In the genomic region with DNA sequence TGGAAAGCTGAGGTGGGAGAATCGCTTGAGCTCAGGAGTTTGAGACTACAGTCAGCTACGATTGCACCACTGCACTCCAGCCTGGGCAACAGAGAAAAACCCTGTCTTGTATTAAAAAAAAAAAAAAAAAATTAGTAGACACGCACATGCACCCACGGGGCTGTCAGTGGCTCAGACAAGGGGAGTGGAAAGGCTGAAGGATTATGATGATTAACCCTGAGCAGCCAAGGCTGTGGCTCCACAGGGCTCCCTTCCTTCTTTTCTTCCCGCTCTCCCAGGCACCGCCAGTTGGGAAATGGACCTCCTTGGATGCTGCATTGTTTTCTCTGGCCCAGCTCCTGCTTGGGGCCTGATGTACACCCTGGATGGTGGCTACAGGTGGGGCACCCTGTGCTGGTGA, we compare ENCODE assay signal across 27 cellular contexts. TPM values are rescaled to one million over a fixed set of nuclear protein-coding genes. Genes with fewer than 3 reads are reported as not detected.
DNase-seq lines count a peak whose midpoint lies in the region; ATAC-seq, FAIRE-seq and TF ChIP-seq lines count a peak whose summit lies in the region.
"Had no signal": no experiment of that assay in that cellular context is flagged by ENCODE, and none has a peak within 500 bp of the region (broad histone marks: within the 10 kb centered on the region; RNA-seq: fewer than 3 reads in every experiment).

No MANE protein-coding gene starts in this region.

- TF ChIP-seq CTCF in dorsolateral prefrontal cortex (IDR thresholded peaks at IDR 0.05 in 54 of 56, conservative IDR thresholded peaks at IDR 0.05 in 2 of 56; ENCODE audit: low read depth in 1 of 56, partially characterized antibody in 56 of 56): no peak
- TF ChIP-seq CTCF in right atrium auricular region (IDR thresholded peaks at IDR 0.05): no peak
- no peak for TF ChIP-seq CTCF in kidney (IDR thresholded peaks at IDR 0.05; ENCODE audit: borderline replicate concordance, extremely low read depth, insufficient read depth)

- no peaks in the 10 kb centered on the region for H3K36me3 ChIP-seq in right atrium auricular region
- H3K36me3 ChIP-seq in kidney (ENCODE audit: control insufficient read depth in 1 of 2, insufficient read depth in 2 of 2, low read length in 2 of 2): no peaks in the 10 kb centered on the region
- H3K36me3 ChIP-seq: BE2C had no signal

- H3K4me3 ChIP-seq in dorsolateral prefrontal cortex (no peak overlapping the region), right atrium auricular region (no peak overlapping the region), kidney (ENCODE audit: low read length in 2 of 2) (no peak overlapping the region)
- H3K4me3 ChIP-seq: GM23248 had no signal

- H3K9ac ChIP-seq in kidney (ENCODE audit: low read length in 2 of 2): no peak overlapping the region
- H3K9ac ChIP-seq: GM23248 had no signal

- H3K27me3 ChIP-seq in dorsolateral prefrontal cortex: peaks cover 0 to 34% (median 3%) of the 10 kb centered on the region in 45 donors
- no peaks in the 10 kb centered on the region for H3K27me3 ChIP-seq in right atrium auricular region
- H3K27me3 ChIP-seq: BE2C had no signal

- FAIRE-seq in kidney (lab: Jason Lieb, UNC): no peak

- H3K4me1 ChIP-seq in right atrium auricular region (no peaks in the 10 kb centered on the region), kidney (ENCODE audit: control insufficient read depth in 1 of 2, insufficient read depth in 1 of 2, low read depth in 1 of 2, low read length in 2 of 2) (no peaks in the 10 kb centered on the region)
- H3K4me1 ChIP-seq: BE2C had no signal

- H3K27ac ChIP-seq in dorsolateral prefrontal cortex: peak overlapping the region; percentile 65 to 98 (median 95)
- no peak overlapping the region for H3K27ac ChIP-seq in right atrium auricular region
- peak overlapping the region; percentile 98 for H3K27ac ChIP-seq in temporal lobe (ENCODE audit: low read depth, low read length)
- H3K27ac ChIP-seq in kidney (ENCODE audit: low read depth in 2 of 2, low read length in 2 of 2): no peak overlapping the region
- H3K27ac ChIP-seq: GM23248 had no signal

- intact Hi-C loops in Right ventricle myocardium superior (cut with DNase I) (no loop called here), cardiac septum (cut with DNase I) (no loop called here), dorsolateral prefrontal cortex (cut with DNase I) (loop anchor here in 1 of 2 donors (5.0 kb wide), 1 partner anchor 47 kb away; a partner anchor contains a TSS), kidney (cut with DNase I) (no loop called here)

- DNase-seq in Right ventricle myocardium superior (no peak), cardiac septum (ENCODE audit: low spot score) (no peak), dorsolateral prefrontal cortex (no peak), right atrium auricular region (ENCODE audit: low spot score) (peak; percentile 47), kidney (no peak)
- DNase-seq in activated CD4-positive, CD25-positive, alpha-beta regulatory T cell (lab: John Stamatoyannopoulos, UW): no peak
- DNase-seq: 8988T; ACHN; BE2C; CD8-positive, alpha-beta memory T cell; DMS79 treated with DMSO at 0.1 percent for 48 hours; H9; IMR-90; KG1; MM.1S; NCI-H2029; NCI-H446 treated with DMSO at 0.1 percent for 48 hours; NCI-H526; NCI-H82; NK-92 treated with Interleukin-12 subunit alpha and Interleukin-12 subunit beta, amount 100 ng/mL, for 24 hours; PC-3; SHP77 had no signal

- ATAC-seq in Right ventricle myocardium superior (ENCODE audit: poor library complexity) (peak; percentile 51), HG02973 (IDR thresholded peaks at IDR 0.05; ENCODE audit: unreplicated experiment) (no peak)
- ATAC-seq: PC-3 had no signal

- H3K9me3 ChIP-seq in right atrium auricular region: no peaks in the 10 kb centered on the region
- no peaks in the 10 kb centered on the region for H3K9me3 ChIP-seq in kidney (ENCODE audit: control insufficient read depth in 1 of 2, low read length in 2 of 2)
- H3K9me3 ChIP-seq: BE2C had no signal

RNA-seq across cellular contexts. Expression of a gene that starts 49.0 kb away (rescaled TPM):
- total RNA-seq in Right ventricle myocardium superior: 0.22 TPM
- total RNA-seq in cardiac septum: not detected
- 10 to 100 TPM in 3 of 120 experiments, 1 to 10 TPM in 117; 1.1 to 11.5 (median 4.0) TPM for total RNA-seq in dorsolateral prefrontal cortex
- total RNA-seq in right atrium auricular region: not detected
- 0.98 TPM for total RNA-seq in temporal lobe
- total RNA-seq in kidney: 0.19 TPM
- 0.17 TPM for polyA plus RNA-seq in kidney (ENCODE audit: insufficient read depth, low read depth, low replicate concordance)
- total RNA-seq: GM23248, H9, IMR-90, SK-MEL-5 had no signal
- polyA plus RNA-seq: CD14-positive monocyte; CD8-positive, alpha-beta memory T cell; GM23248; IMR-90 had no signal

Comparison
In these comparisons a context has a peak if more than half of its experiments do, and no peak if none do; other contexts are left out.
1. H3K27ac ChIP-seq: peak in dorsolateral prefrontal cortex (59 of 59) and temporal lobe (single experiment); none in right atrium auricular region (0 of 2) and kidney (0 of 2).